ENCODE assay signal across 1 cellular context in the genomic region with DNA sequence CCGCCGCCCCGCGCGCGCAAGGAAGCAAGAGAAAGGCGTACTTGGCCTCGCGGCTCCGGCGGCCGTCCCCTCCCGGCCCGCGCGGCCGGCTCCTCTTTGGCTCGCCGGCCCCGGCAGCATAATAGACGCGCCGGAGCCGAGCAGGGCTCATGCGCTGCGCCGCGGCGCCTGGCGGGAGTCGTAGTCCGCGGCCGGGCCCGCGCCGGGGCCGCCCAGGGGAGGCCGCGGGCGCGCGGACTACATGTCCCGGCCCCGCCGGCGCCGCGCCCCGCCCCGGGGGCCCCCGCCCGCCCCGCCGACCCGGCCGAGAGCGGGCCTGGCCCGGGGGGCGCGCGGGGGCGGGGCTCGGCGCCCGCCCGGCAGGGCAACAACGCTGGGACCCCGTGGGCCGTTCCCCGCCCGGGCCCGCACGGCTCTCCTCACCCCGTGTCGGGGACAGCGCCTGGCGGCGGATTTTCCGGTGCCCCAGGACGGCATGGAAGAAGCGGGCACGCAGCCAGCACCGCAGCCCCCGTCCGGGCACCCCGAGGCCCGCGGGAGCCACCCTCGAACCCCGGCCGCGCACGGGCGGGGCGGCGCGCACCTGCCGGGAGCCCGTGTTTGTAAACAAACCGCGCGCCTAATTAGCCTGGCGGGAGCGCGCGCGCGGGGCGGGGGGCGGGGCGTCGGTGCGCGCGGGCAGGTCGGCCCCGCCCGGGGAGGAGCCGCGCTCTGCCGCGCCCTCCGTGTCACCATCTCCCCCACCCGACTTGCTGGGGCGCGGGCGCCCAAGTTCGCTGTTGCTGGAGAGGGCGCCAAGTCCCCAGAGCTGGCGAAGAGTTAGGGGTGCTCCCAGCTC.
TF ChIP-seq lines count a peak whose summit lies in the region.

BRD3 (minus strand) TSS at position 123 of the 838 bp plus-strand sequence. CDS start 14,549 bp downstream, outside the sequence.

TF ChIP-seq in GM12878, 131 proteins besides CTCF, POLR2A, EP300 and RAD21 (continued from another document and continues in another):
- TF ChIP-seq CEBPZ (IDR thresholded peaks at IDR 0.05; ENCODE audit: low read depth, low read length) = no peak
- TF ChIP-seq HDGF (IDR thresholded peaks at IDR 0.05) = no peak
- TF ChIP-seq WRNIP1 (IDR thresholded peaks at IDR 0.05; ENCODE audit: borderline replicate concordance, low read depth, low read length) = no peak
- TF ChIP-seq SREBF2 (IDR thresholded peaks at IDR 0.05; ENCODE audit: low read length) = no peak
- TF ChIP-seq, protein P1, sequence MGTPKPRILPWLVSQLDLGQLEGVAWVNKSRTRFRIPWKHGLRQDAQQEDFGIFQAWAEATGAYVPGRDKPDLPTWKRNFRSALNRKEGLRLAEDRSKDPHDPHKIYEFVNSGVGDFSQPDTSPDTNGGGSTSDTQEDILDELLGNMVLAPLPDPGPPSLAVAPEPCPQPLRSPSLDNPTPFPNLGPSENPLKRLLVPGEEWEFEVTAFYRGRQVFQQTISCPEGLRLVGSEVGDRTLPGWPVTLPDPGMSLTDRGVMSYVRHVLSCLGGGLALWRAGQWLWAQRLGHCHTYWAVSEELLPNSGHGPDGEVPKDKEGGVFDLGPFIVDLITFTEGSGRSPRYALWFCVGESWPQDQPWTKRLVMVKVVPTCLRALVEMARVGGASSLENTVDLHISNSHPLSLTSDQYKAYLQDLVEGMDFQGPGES (IDR thresholded peaks at IDR 0.05) = 0 out of 2 replicates have a peak, but pooled peaks have one; percentile 14
- TF ChIP-seq SREBF1 (IDR thresholded peaks at IDR 0.05; ENCODE audit: low read length) = no peak
- TF ChIP-seq MXI1 (IDR thresholded peaks at IDR 0.05; ENCODE audit: low read depth, low read length) = peak; percentile 49; the same call in 1 of the 2 replicates
- TF ChIP-seq ZNF24 (IDR thresholded peaks at IDR 0.05) = 0 out of 2 replicates have a peak, but pooled peaks have one; percentile 33
- TF ChIP-seq BACH1 (IDR thresholded peaks at IDR 0.05; ENCODE audit: borderline replicate concordance) = peak; percentile 56; the same call in 1 of the 2 replicates
- TF ChIP-seq, protein P2, sequence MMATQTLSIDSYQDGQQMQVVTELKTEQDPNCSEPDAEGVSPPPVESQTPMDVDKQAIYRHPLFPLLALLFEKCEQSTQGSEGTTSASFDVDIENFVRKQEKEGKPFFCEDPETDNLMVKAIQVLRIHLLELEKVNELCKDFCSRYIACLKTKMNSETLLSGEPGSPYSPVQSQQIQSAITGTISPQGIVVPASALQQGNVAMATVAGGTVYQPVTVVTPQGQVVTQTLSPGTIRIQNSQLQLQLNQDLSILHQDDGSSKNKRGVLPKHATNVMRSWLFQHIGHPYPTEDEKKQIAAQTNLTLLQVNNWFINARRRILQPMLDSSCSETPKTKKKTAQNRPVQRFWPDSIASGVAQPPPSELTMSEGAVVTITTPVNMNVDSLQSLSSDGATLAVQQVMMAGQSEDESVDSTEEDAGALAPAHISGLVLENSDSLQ (IDR thresholded peaks at IDR 0.05) = no peak
- TF ChIP-seq DPF2 (IDR thresholded peaks at IDR 0.05) = peak; percentile 82
- 0 out of 2 replicates have a peak, but pooled peaks have one; percentile 17 for TF ChIP-seq CREM (IDR thresholded peaks at IDR 0.05; ENCODE audit: low read depth)
- TF ChIP-seq ZNF274 (IDR thresholded peaks at IDR 0.05; ENCODE audit: insufficient read depth, insufficient read length) = no peak
- no peak for TF ChIP-seq CBFB (IDR thresholded peaks at IDR 0.05; ENCODE audit: low read depth)
- no peak for TF ChIP-seq SMAD5 (IDR thresholded peaks at IDR 0.05; ENCODE audit: low read depth)
- no peak for TF ChIP-seq FOXM1 (IDR thresholded peaks at IDR 0.05; ENCODE audit: low read depth, low read length)
- TF ChIP-seq, protein P3, sequence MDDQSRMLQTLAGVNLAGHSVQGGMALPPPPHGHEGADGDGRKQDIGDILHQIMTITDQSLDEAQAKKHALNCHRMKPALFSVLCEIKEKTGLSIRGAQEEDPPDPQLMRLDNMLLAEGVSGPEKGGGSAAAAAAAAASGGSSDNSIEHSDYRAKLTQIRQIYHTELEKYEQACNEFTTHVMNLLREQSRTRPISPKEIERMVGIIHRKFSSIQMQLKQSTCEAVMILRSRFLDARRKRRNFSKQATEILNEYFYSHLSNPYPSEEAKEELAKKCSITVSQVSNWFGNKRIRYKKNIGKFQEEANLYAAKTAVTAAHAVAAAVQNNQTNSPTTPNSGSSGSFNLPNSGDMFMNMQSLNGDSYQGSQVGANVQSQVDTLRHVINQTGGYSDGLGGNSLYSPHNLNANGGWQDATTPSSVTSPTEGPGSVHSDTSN (IDR thresholded peaks at IDR 0.05; ENCODE audit: insufficient replicate concordance, low read depth, low read length) = no peak
- TF ChIP-seq, protein P4, sequence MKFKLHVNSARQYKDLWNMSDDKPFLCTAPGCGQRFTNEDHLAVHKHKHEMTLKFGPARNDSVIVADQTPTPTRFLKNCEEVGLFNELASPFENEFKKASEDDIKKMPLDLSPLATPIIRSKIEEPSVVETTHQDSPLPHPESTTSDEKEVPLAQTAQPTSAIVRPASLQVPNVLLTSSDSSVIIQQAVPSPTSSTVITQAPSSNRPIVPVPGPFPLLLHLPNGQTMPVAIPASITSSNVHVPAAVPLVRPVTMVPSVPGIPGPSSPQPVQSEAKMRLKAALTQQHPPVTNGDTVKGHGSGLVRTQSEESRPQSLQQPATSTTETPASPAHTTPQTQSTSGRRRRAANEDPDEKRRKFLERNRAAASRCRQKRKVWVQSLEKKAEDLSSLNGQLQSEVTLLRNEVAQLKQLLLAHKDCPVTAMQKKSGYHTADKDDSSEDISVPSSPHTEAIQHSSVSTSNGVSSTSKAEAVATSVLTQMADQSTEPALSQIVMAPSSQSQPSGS (IDR thresholded peaks at IDR 0.05; ENCODE audit: low read length) = no peak
- TF ChIP-seq EZH2 (IDR thresholded peaks at IDR 0.05; ENCODE audit: borderline replicate concordance, control insufficient read depth, low read depth, low read length) = no peak
- TF ChIP-seq CBX5 (IDR thresholded peaks at IDR 0.05; ENCODE audit: low read depth) = no peak
- TF ChIP-seq, protein P5, sequence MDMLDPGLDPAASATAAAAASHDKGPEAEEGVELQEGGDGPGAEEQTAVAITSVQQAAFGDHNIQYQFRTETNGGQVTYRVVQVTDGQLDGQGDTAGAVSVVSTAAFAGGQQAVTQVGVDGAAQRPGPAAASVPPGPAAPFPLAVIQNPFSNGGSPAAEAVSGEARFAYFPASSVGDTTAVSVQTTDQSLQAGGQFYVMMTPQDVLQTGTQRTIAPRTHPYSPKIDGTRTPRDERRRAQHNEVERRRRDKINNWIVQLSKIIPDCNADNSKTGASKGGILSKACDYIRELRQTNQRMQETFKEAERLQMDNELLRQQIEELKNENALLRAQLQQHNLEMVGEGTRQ (IDR thresholded peaks at IDR 0.05; ENCODE audit: borderline replicate concordance, low read depth, low read length) = no peak
- TF ChIP-seq, protein P6, sequence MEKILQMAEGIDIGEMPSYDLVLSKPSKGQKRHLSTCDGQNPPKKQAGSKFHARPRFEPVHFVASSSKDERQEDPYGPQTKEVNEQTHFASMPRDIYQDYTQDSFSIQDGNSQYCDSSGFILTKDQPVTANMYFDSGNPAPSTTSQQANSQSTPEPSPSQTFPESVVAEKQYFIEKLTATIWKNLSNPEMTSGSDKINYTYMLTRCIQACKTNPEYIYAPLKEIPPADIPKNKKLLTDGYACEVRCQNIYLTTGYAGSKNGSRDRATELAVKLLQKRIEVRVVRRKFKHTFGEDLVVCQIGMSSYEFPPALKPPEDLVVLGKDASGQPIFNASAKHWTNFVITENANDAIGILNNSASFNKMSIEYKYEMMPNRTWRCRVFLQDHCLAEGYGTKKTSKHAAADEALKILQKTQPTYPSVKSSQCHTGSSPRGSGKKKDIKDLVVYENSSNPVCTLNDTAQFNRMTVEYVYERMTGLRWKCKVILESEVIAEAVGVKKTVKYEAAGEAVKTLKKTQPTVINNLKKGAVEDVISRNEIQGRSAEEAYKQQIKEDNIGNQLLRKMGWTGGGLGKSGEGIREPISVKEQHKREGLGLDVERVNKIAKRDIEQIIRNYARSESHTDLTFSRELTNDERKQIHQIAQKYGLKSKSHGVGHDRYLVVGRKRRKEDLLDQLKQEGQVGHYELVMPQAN (conservative IDR thresholded peaks at IDR 0.05) = peak; percentile 94
- TF ChIP-seq ZNF207 (IDR thresholded peaks at IDR 0.05; ENCODE audit: borderline replicate concordance) = 0 out of 2 replicates have a peak, but pooled peaks have one; percentile 36
- no peak for TF ChIP-seq E4F1 (IDR thresholded peaks at IDR 0.05; ENCODE audit: borderline replicate concordance, partially characterized antibody)
- TF ChIP-seq MTA2 (IDR thresholded peaks at IDR 0.05; ENCODE audit: low read depth) = no peak
- no peak for TF ChIP-seq PAX8 (IDR thresholded peaks at IDR 0.05)
- TF ChIP-seq SP1 (IDR thresholded peaks at IDR 0.05; ENCODE audit: low read depth, low read length) = peak; percentile 10
- no peak for TF ChIP-seq BMI1 (IDR thresholded peaks at IDR 0.05; ENCODE audit: borderline replicate concordance)
- TF ChIP-seq ASH2L (IDR thresholded peaks at IDR 0.05; ENCODE audit: borderline replicate concordance, low read depth) = no peak; the same call in 1 of the 2 replicates
- TF ChIP-seq ZSCAN29 (IDR thresholded peaks at IDR 0.05) = no peak
- TF ChIP-seq NFIC (IDR thresholded peaks at IDR 0.05; ENCODE audit: low read depth, low read length) = no peak
- TF ChIP-seq LARP7 (IDR thresholded peaks at IDR 0.05) = peak; percentile 83; the same call in 1 of the 2 replicates
- no peak for TF ChIP-seq TCF7 (IDR thresholded peaks at IDR 0.05; ENCODE audit: borderline replicate concordance)
- TF ChIP-seq, protein P7, sequence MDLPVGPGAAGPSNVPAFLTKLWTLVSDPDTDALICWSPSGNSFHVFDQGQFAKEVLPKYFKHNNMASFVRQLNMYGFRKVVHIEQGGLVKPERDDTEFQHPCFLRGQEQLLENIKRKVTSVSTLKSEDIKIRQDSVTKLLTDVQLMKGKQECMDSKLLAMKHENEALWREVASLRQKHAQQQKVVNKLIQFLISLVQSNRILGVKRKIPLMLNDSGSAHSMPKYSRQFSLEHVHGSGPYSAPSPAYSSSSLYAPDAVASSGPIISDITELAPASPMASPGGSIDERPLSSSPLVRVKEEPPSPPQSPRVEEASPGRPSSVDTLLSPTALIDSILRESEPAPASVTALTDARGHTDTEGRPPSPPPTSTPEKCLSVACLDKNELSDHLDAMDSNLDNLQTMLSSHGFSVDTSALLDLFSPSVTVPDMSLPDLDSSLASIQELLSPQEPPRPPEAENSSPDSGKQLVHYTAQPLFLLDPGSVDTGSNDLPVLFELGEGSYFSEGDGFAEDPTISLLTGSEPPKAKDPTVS (IDR thresholded peaks at IDR 0.05; ENCODE audit: low read depth, low read length) = no peak
- TF ChIP-seq FOXK2 (IDR thresholded peaks at IDR 0.05) = no peak
- no peak for TF ChIP-seq RUNX3 (IDR thresholded peaks at IDR 0.05; ENCODE audit: low read length)
- no peak for TF ChIP-seq KAT2A (conservative IDR thresholded peaks at IDR 0.05; ENCODE audit: control insufficient read depth, low read depth, low read length)
- TF ChIP-seq SMC3 (IDR thresholded peaks at IDR 0.05; ENCODE audit: borderline replicate concordance, low read length) = no peak
- TF ChIP-seq, protein P8, sequence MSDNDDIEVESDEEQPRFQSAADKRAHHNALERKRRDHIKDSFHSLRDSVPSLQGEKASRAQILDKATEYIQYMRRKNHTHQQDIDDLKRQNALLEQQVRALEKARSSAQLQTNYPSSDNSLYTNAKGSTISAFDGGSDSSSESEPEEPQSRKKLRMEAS (IDR thresholded peaks at IDR 0.05; ENCODE audit: low read depth, low read length) = no peak
- no peak for TF ChIP-seq TCF3 (IDR thresholded peaks at IDR 0.05; ENCODE audit: borderline replicate concordance, insufficient read depth, low read depth, low read length)
- TF ChIP-seq, protein P9, sequence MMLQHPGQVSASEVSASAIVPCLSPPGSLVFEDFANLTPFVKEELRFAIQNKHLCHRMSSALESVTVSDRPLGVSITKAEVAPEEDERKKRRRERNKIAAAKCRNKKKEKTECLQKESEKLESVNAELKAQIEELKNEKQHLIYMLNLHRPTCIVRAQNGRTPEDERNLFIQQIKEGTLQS (IDR thresholded peaks at IDR 0.05; ENCODE audit: borderline replicate concordance, extremely low read depth, low read depth, low read length) = no peak
- peak; percentile 76; the same call in 1 of the 2 replicates for TF ChIP-seq RB1 (IDR thresholded peaks at IDR 0.05; ENCODE audit: borderline replicate concordance)
- TF ChIP-seq TCF12 (IDR thresholded peaks at IDR 0.05; ENCODE audit: low read depth, low read length) = 0 out of 2 replicates have a peak, but pooled peaks have one; percentile 8
